Comparison of ENCODE assay signal across 8 cellular contexts in genomic region chr12:14952295-14952995, GRCh38. TPM values are rescaled to one million over a fixed set of nuclear protein-coding genes. Genes with fewer than 3 reads are reported as not detected.
DNase-seq lines count a peak whose midpoint lies in the region; ATAC-seq and TF ChIP-seq lines count a peak whose summit lies in the region.
"Had no signal": no experiment of that assay in that cellular context is flagged by ENCODE, and none has a peak within 500 bp of the region (broad histone marks: within the 10 kb centered on the region; RNA-seq: fewer than 3 reads in every experiment).

No MANE protein-coding gene starts in this region.

- intact Hi-C loops in heart right ventricle (cut with DNase I): loop anchor here in 3 of 10 donors (5.0 to 10.0 kb wide), 3 partner anchors 55 to 65 kb away; partner anchors contain the start of gene MGP (in 1 of the 3)

- TF ChIP-seq CTCF in GM12875 (IDR thresholded peaks at IDR 0.05; ENCODE audit: borderline replicate concordance, insufficient read depth, low read depth, low read length): no peak
- no peak for TF ChIP-seq CTCF in heart right ventricle (IDR thresholded peaks at IDR 0.05)
- TF ChIP-seq CTCF in smooth muscle cell (IDR thresholded peaks at IDR 0.05; ENCODE audit: borderline replicate concordance, insufficient read depth, poor library complexity, severe bottlenecking): no peak

- H2AFZ ChIP-seq in Karpas-422 (ENCODE audit: low read length): no peak overlapping the region
- H2AFZ ChIP-seq in smooth muscle cell (ENCODE audit: low read depth): no peak overlapping the region

- H3K36me3 Mint-ChIP-seq in activated T-cell treated with anti-CD3 and anti-CD28 coated beads, Interleukin-2, amount 50 U/mL, for 72 hours (ENCODE audit: insufficient read depth in 2 of 2): peaks cover 15 to 26% of the 10 kb centered on the region in 2 donors

- no peaks in the 10 kb centered on the region for H3K27me3 Mint-ChIP-seq in activated T-cell treated with anti-CD3 and anti-CD28 coated beads, Interleukin-2, amount 50 U/mL, for 72 hours (ENCODE audit: low read depth)

- H3K4me2 ChIP-seq in Karpas-422 (ENCODE audit: low read depth, low read length, poor library complexity, severe bottlenecking): peak overlapping the region; percentile 44
- H3K4me2 ChIP-seq in smooth muscle cell: peak overlapping the region; percentile 70

- peaks cover 93% of the 10 kb centered on the region for H3K4me1 ChIP-seq in Karpas-422 (ENCODE audit: low read length)
- H3K4me1 ChIP-seq in heart right ventricle: peaks cover 8 to 98% (median 83%) of the 10 kb centered on the region in 9 donors
- peaks cover 27% of the 10 kb centered on the region for H3K4me1 ChIP-seq in smooth muscle cell (ENCODE audit: low read depth)

- no peak overlapping the region for H3K9ac ChIP-seq in Karpas-422 (ENCODE audit: low read length)
- H3K9ac ChIP-seq in smooth muscle cell (ENCODE audit: low read depth): peak overlapping the region; percentile 82

- H3K9me3 ChIP-seq in Karpas-422 (ENCODE audit: low read length) (no peaks in the 10 kb centered on the region), heart right ventricle (no peaks in the 10 kb centered on the region), smooth muscle cell (replicated peaks; ENCODE audit: low read depth) (no peaks in the 10 kb centered on the region)

- H3F3A ChIP-seq in smooth muscle cell (ENCODE audit: low read depth): peaks cover 21% of the 10 kb centered on the region

- peak; percentile 76 for DNase-seq in Karpas-422
- peak; percentile 50 to 53 for DNase-seq in activated T-cell treated with anti-CD3 and anti-CD28 coated beads, Interleukin-2, amount 50 U/mL, for 72 hours
- peak in 1 of 2 donors; percentile 58 for DNase-seq in heart right ventricle
- no peak for DNase-seq in smooth muscle cell (lab: John Stamatoyannopoulos, UW; ENCODE audit: unreplicated experiment)
- no peak for DNase-seq in NCI-H1694 treated with DMSO at 0.1 percent for 48 hours (lab: John Stamatoyannopoulos, UW)

- H3K9me3 Mint-ChIP-seq in activated T-cell treated with anti-CD3 and anti-CD28 coated beads, Interleukin-2, amount 50 U/mL, for 72 hours: no peaks in the 10 kb centered on the region

- peaks cover 53% of the 10 kb centered on the region for H3K36me3 ChIP-seq in Karpas-422 (ENCODE audit: insufficient read depth, low read length)
- peaks cover 0 to 40% (median 13%) of the 10 kb centered on the region in 9 donors for H3K36me3 ChIP-seq in heart right ventricle
- no peaks in the 10 kb centered on the region for H3K36me3 ChIP-seq in smooth muscle cell (ENCODE audit: low read depth)
- H3K36me3 ChIP-seq: cardiac muscle cell had no signal

- ATAC-seq in GM21619 (IDR thresholded peaks at IDR 0.05; ENCODE audit: unreplicated experiment) (peak; percentile 59), heart right ventricle (peak; percentile 54 to 86 (median 73))
- peak; percentile 72 to 76 for ATAC-seq in activated T-cell treated with anti-CD3 and anti-CD28 coated beads, Interleukin-2, amount 50 U/mL, for 72 hours (replicated peaks in 1 of 2)

- 61 to 69% methylated on average over 8 of the region's 8 CpGs for WGBS in heart right ventricle, 2 donors
- 52% methylated on average over 8 of the region's 8 CpGs for WGBS in smooth muscle cell (ENCODE audit: low lambda C conversion rate)

- H3K4me3 ChIP-seq in GM12875 (ENCODE audit: low read depth, low read length): peak overlapping the region; percentile 19
- no peak overlapping the region for H3K4me3 ChIP-seq in Karpas-422 (ENCODE audit: low read length)
- H3K4me3 ChIP-seq in heart right ventricle: peak overlapping the region in 2 of 10 donors; percentile 15 to 17
- H3K4me3 ChIP-seq in smooth muscle cell: no peak overlapping the region
- H3K4me3 ChIP-seq: cardiac muscle cell had no signal

- H3K4me3 Mint-ChIP-seq in activated T-cell treated with anti-CD3 and anti-CD28 coated beads, Interleukin-2, amount 50 U/mL, for 72 hours: peak overlapping the region; percentile 84 to 90

- H3K27ac Mint-ChIP-seq in activated T-cell treated with anti-CD3 and anti-CD28 coated beads, Interleukin-2, amount 50 U/mL, for 72 hours: peak overlapping the region; percentile 96

- H4K20me1 ChIP-seq in Karpas-422 (ENCODE audit: insufficient read depth, low read depth, low read length) (peaks cover 19% of the 10 kb centered on the region; the same call in 1 of the 2 replicates), smooth muscle cell (ENCODE audit: low read depth) (no peaks in the 10 kb centered on the region)

- H3K4me1 Mint-ChIP-seq in activated T-cell treated with anti-CD3 and anti-CD28 coated beads, Interleukin-2, amount 50 U/mL, for 72 hours (ENCODE audit: low read depth): peaks cover 91% of the 10 kb centered on the region

- H3K27ac ChIP-seq in Karpas-422 (ENCODE audit: low read length): peak overlapping the region; percentile 93
- H3K27ac ChIP-seq in heart right ventricle: peak overlapping the region; percentile 34 to 95 (median 78)
- peak overlapping the region; percentile 98 for H3K27ac ChIP-seq in smooth muscle cell (ENCODE audit: low read depth)
- H3K27ac ChIP-seq: cardiac muscle cell had no signal

- H3K79me2 ChIP-seq in Karpas-422 (ENCODE audit: low read length) (peaks cover 88% of the 10 kb centered on the region), smooth muscle cell (ENCODE audit: low read depth) (no peaks in the 10 kb centered on the region)

- H3K27me3 ChIP-seq in Karpas-422 (ENCODE audit: low read length) (no peaks in the 10 kb centered on the region), heart right ventricle (no peaks in the 10 kb centered on the region), smooth muscle cell (ENCODE audit: low read depth) (no peaks in the 10 kb centered on the region)
- H3K27me3 ChIP-seq: cardiac muscle cell had no signal

- H3K9me2 ChIP-seq in Karpas-422 (replicated peaks; ENCODE audit: insufficient read depth, low read length): no peaks in the 10 kb centered on the region

RNA-seq across cellular contexts. Expression of gene ARHGDIB, which starts 9.0 kb away (rescaled TPM):
- total RNA-seq in Karpas-422 (2014; rRNA removed; shearing (Covaris generic); ENCODE audit: low replicate concordance): 503 and 765 TPM in 2 replicates
- total RNA-seq in activated T-cell treated with anti-CD3 and anti-CD28 coated beads, Interleukin-2, amount 50 U/mL, for 72 hours: 100 to 1,000 TPM; 402 to 450 TPM
- 100 to 1,000 TPM in 1 of 10 donors, 10 to 100 TPM in 9; 28.1 to 150 (median 37.9) TPM for total RNA-seq in heart right ventricle
- polyA plus RNA-seq in heart right ventricle: 100 to 1,000 TPM; 114 to 144 TPM
- 31.5 and 36.4 TPM in 2 replicates for total RNA-seq in smooth muscle cell
- polyA plus RNA-seq in smooth muscle cell: 35.8 and 39.2 TPM in 2 replicates

RNA-seq across cellular contexts. Expression of gene ERP27, which starts 14.1 kb away (rescaled TPM):
- total RNA-seq in Karpas-422 (2014; rRNA removed; shearing (Covaris generic); ENCODE audit: low replicate concordance): 0.18 and 0.60 TPM in 2 replicates
- 1 to 10 TPM; 3.8 to 4.0 TPM for total RNA-seq in activated T-cell treated with anti-CD3 and anti-CD28 coated beads, Interleukin-2, amount 50 U/mL, for 72 hours
- total RNA-seq in heart right ventricle: under 1 TPM in 8 of 10 donors, not detected in 2; 0.14 to 0.79 (median 0.28) TPM
- under 1 TPM; 0.20 to 0.44 TPM for polyA plus RNA-seq in heart right ventricle
- total RNA-seq in smooth muscle cell: 3.9 and 7.8 TPM in 2 replicates
- 2.7 and 12.3 TPM in 2 replicates for polyA plus RNA-seq in smooth muscle cell
- total RNA-seq: cardiac muscle cell had no signal
- polyA plus RNA-seq: cardiac muscle cell had no signal

RNA-seq across cellular contexts. Expression of gene PDE6H, which starts 20.4 kb away (rescaled TPM):
- total RNA-seq in Karpas-422 (2014; rRNA removed; shearing (Covaris generic); ENCODE audit: low replicate concordance): not detected in 2 replicates
- total RNA-seq in activated T-cell treated with anti-CD3 and anti-CD28 coated beads, Interleukin-2, amount 50 U/mL, for 72 hours: not detected
- total RNA-seq in heart right ventricle (not detected), smooth muscle cell (not detected in 2 replicates)
- polyA plus RNA-seq in heart right ventricle (not detected), smooth muscle cell (not detected in 2 replicates)
- total RNA-seq: cardiac muscle cell had no signal
- polyA plus RNA-seq: cardiac muscle cell had no signal

Comparison
In these comparisons a context has a peak if more than half of its experiments do, and no peak if none do; other contexts are left out.
1. DNase-seq: peak in Karpas-422 (single experiment) and activated T-cell treated with anti-CD3 and anti-CD28 coated beads, Interleukin-2, amount 50 U/mL, for 72 hours (2 of 2); none in smooth muscle cell (single experiment) and NCI-H1694 treated with DMSO at 0.1 percent for 48 hours (single experiment).
2. Peak in every context shown above with its lines, with median percentiles within 50 percentile points of each other: ATAC-seq and H3K27ac ChIP-seq.